In genomic region chr15:50485389-50485788, GRCh38 we compare ENCODE assay signal across 16 cellular contexts.
DNase-seq lines count a peak whose midpoint lies in the region; ATAC-seq and TF ChIP-seq lines count a peak whose summit lies in the region.
"Had no signal": no experiment of that assay in that cellular context is flagged by ENCODE, and none has a peak within 500 bp of the region (broad histone marks: within the 10 kb centered on the region; RNA-seq: fewer than 3 reads in every experiment).

No MANE protein-coding gene starts in this region.

- DNase-seq in activated B cell treated with CpG ODN at 0.5 μM for 24 hours, result no peak
- DNase-seq in stimulated activated naive B cell treated with anti-CD40 and anti-IgM and Interleukin-4, amounts not matched to agents 10 μg/mL and 1 μg/mL and 100 μg/mL, for 72 hours, result no peak
- no peak for DNase-seq in SHP77 (lab: John Stamatoyannopoulos, UW)
- DNase-seq in caudate nucleus (lab: John Stamatoyannopoulos, UW), result no peak
- DNase-seq: Caco-2; CD4-positive, CD25-positive, alpha-beta regulatory T cell; CD8-positive, alpha-beta T cell; DMS153; DND-41; H9 had no signal

- H3K27me3 Mint-ChIP-seq in activated B cell treated with CpG ODN at 0.5 μM for 24 hours, result no peaks in the 10 kb centered on the region
- no peaks in the 10 kb centered on the region for H3K27me3 Mint-ChIP-seq in stimulated activated naive B cell treated with anti-CD40 and anti-IgM and Interleukin-4, amounts not matched to agents 10 μg/mL and 1 μg/mL and 100 μg/mL, for 72 hours
- H3K27me3 Mint-ChIP-seq: CD4-positive, CD25-positive, alpha-beta regulatory T cell had no signal

- intact Hi-C loops in activated B cell treated with CpG ODN at 0.5 μM for 24 hours (cut with micrococcal nuclease), result loop anchor here (5.0 kb wide), 1 partner anchor 133 kb away; no protein-coding TSS in a partner anchor

- H3K36me3 Mint-ChIP-seq in activated B cell treated with CpG ODN at 0.5 μM for 24 hours (ENCODE audit: low read depth), result peaks cover 68% of the 10 kb centered on the region
- H3K36me3 Mint-ChIP-seq in stimulated activated naive B cell treated with anti-CD40 and anti-IgM and Interleukin-4, amounts not matched to agents 10 μg/mL and 1 μg/mL and 100 μg/mL, for 72 hours, result peaks cover 27 to 50% of the 10 kb centered on the region in 2 donors

- peak overlapping the region; percentile 54 for H3K27ac Mint-ChIP-seq in activated B cell treated with CpG ODN at 0.5 μM for 24 hours
- peak overlapping the region; percentile 71 for H3K27ac Mint-ChIP-seq in stimulated activated naive B cell treated with anti-CD40 and anti-IgM and Interleukin-4, amounts not matched to agents 10 μg/mL and 1 μg/mL and 100 μg/mL, for 72 hours
- H3K27ac Mint-ChIP-seq: CD4-positive, CD25-positive, alpha-beta regulatory T cell; CD8-positive, alpha-beta T cell; GM23338; H9 had no signal

- peaks cover 39% of the 10 kb centered on the region for H3K4me1 Mint-ChIP-seq in activated B cell treated with CpG ODN at 0.5 μM for 24 hours
- H3K4me1 Mint-ChIP-seq in stimulated activated naive B cell treated with anti-CD40 and anti-IgM and Interleukin-4, amounts not matched to agents 10 μg/mL and 1 μg/mL and 100 μg/mL, for 72 hours, result peaks cover 22 to 40% of the 10 kb centered on the region in 2 donors

- POLR2A ChIA-PET in activated B cell treated with CpG ODN at 0.5 μM for 24 hours (lab: Charles Lee), result interaction anchor here (0.7 to 1.4 kb wide), 3 partner anchors 56 to 1750 kb away, joined by 3 to 12 read pairs (median 5); partner anchors contain the start of gene GABPB1

- ATAC-seq in GM21528 (IDR thresholded peaks at IDR 0.05; ENCODE audit: low FRiP score, unreplicated experiment) (peak; percentile 32), activated B cell treated with CpG ODN at 0.5 μM for 24 hours (ENCODE audit: low read depth) (peak; percentile 40), HG02571 (IDR thresholded peaks at IDR 0.05; ENCODE audit: unreplicated experiment) (no peak)
- ATAC-seq in stimulated activated naive B cell treated with anti-CD40 and anti-IgM and Interleukin-4, amounts not matched to agents 10 μg/mL and 1 μg/mL and 100 μg/mL, for 72 hours (replicated peaks), result peak; percentile 19 to 23
- ATAC-seq: CD8-positive, alpha-beta T cell; GM23338; HCT116 had no signal

- H3K9me3 Mint-ChIP-seq in activated B cell treated with CpG ODN at 0.5 μM for 24 hours, result no peaks in the 10 kb centered on the region
- H3K9me3 Mint-ChIP-seq in stimulated activated naive B cell treated with anti-CD40 and anti-IgM and Interleukin-4, amounts not matched to agents 10 μg/mL and 1 μg/mL and 100 μg/mL, for 72 hours, result peaks cover 0 to 5% of the 10 kb centered on the region in 2 donors
- H3K9me3 Mint-ChIP-seq: CD8-positive, alpha-beta T cell; GM23338; H9 had no signal

- H3K27ac ChIP-seq in caudate nucleus (ENCODE audit: low read depth, low read length), result no peak overlapping the region
- H3K27ac ChIP-seq: BLaER1, C4-2B had no signal

- TF ChIP-seq CTCF in activated B cell treated with CpG ODN at 0.5 μM for 24 hours (IDR thresholded peaks at IDR 0.05), result no peak

- CTCF ChIA-PET in activated B cell treated with CpG ODN at 0.5 μM for 24 hours (lab: Charles Lee), result no interaction called here

- H3K4me3 Mint-ChIP-seq in activated B cell treated with CpG ODN at 0.5 μM for 24 hours, result no peak overlapping the region
- H3K4me3 Mint-ChIP-seq in stimulated activated naive B cell treated with anti-CD40 and anti-IgM and Interleukin-4, amounts not matched to agents 10 μg/mL and 1 μg/mL and 100 μg/mL, for 72 hours, result peak overlapping the region in 1 of 2 donors; percentile 23
- H3K4me3 Mint-ChIP-seq: CD4-positive, CD25-positive, alpha-beta regulatory T cell; CD8-positive, alpha-beta T cell; GM23338; H9 had no signal
